Comparison of ENCODE assay signal across 19 cellular contexts in the genomic region with DNA sequence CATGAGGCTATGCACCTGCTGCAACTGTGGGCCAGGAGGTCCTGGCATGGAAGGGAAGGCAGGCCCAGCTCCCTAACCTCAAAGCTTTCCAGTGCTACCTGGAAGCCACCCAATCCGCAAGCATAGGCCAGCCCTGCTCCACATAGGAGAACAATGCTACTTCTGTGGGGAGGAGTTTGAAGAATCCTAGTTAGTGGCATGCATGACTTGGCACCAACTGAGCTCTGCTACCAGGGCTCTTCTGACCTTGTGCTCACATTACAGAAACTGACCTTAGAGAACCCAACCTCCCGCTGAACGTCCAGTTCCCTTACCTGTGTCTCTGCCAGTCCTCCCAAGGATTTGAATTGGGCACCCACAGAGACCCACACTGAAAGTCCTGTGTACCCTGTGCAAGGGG.
"Had no signal": no experiment of that assay in that cellular context is flagged by ENCODE, and none has a peak within 500 bp of the region (broad histone marks: within the 10 kb centered on the region; RNA-seq: fewer than 3 reads in every experiment).

No MANE protein-coding gene starts in this region.

- H3K9me3 ChIP-seq: sigmoid colon had no signal

- H3K9me3 Mint-ChIP-seq: activated CD4-positive, alpha-beta memory T cell treated with anti-CD3 and anti-CD28 coated beads, Interleukin-2, amount 10 ng/mL, durations not matched to agents 7 days and 5 days; activated naive CD4-positive, alpha-beta T cell treated with anti-CD3 and anti-CD28 coated beads, Interleukin-2, amount 50 U/mL, for 24 hours; activated T-cell treated with anti-CD3 and anti-CD28 coated beads, Interleukin-2, amount 50 U/mL, for 4 hours; nephron had no signal

- H3K4me3 Mint-ChIP-seq: activated CD4-positive, alpha-beta memory T cell treated with anti-CD3 and anti-CD28 coated beads, Interleukin-2, amount 10 ng/mL, durations not matched to agents 7 days and 5 days; activated naive CD4-positive, alpha-beta T cell treated with anti-CD3 and anti-CD28 coated beads, Interleukin-2, amount 50 U/mL, for 24 hours; activated T-cell treated with anti-CD3 and anti-CD28 coated beads, Interleukin-2, amount 50 U/mL, for 4 hours; nephron had no signal

- DNase-seq: activated CD4-positive, alpha-beta memory T cell treated with anti-CD3 and anti-CD28 coated beads, Interleukin-2, amount 10 ng/mL, durations not matched to agents 7 days and 5 days; activated CD4-positive, alpha-beta T cell treated with anti-CD3 and anti-CD28 coated beads for 4 hours; activated effector memory CD4-positive, alpha-beta T cell treated with anti-CD3 and anti-CD28 coated beads, Interleukin-2, amount 50 U/mL, for 16 hours; activated T-cell treated with anti-CD3 and anti-CD28 coated beads, Interleukin-2, amount 50 U/mL, for 4 hours; brain microvascular endothelial cell; effector CD8-positive, alpha-beta T cell; foreskin keratinocyte; left colon; mesenchymal stem cell; occipital lobe; sigmoid colon; stimulated activated CD4-positive, alpha-beta T cell treated with anti-CD3 and anti-CD28 coated beads, Interleukin-1b, Interleukin-23, amount 100 ng/mL, for 48 hours; T-helper 1 cell; WERI-Rb-1 had no signal

- H3K4me1 Mint-ChIP-seq: activated naive CD4-positive, alpha-beta T cell treated with anti-CD3 and anti-CD28 coated beads, Interleukin-2, amount 50 U/mL, for 24 hours had no signal

- H3K4me1 ChIP-seq: foreskin keratinocyte, sigmoid colon had no signal

- H3K36me3 ChIP-seq: WERI-Rb-1 had no signal

- ATAC-seq: activated T-cell treated with anti-CD3 and anti-CD28 coated beads, Interleukin-2, amount 50 U/mL, for 4 hours; foreskin keratinocyte; left colon had no signal

- FAIRE-seq: endothelial cell of umbilical vein, urothelium cell line had no signal

- H3K4me3 ChIP-seq: sigmoid colon, SK-N-MC had no signal

- H3K27me3 ChIP-seq: brain microvascular endothelial cell, foreskin keratinocyte, sigmoid colon had no signal

- H3K27me3 Mint-ChIP-seq: activated CD4-positive, alpha-beta memory T cell treated with anti-CD3 and anti-CD28 coated beads, Interleukin-2, amount 10 ng/mL, durations not matched to agents 7 days and 5 days had no signal

- H3K27ac Mint-ChIP-seq: activated CD4-positive, alpha-beta memory T cell treated with anti-CD3 and anti-CD28 coated beads, Interleukin-2, amount 10 ng/mL, durations not matched to agents 7 days and 5 days; activated naive CD4-positive, alpha-beta T cell treated with anti-CD3 and anti-CD28 coated beads, Interleukin-2, amount 50 U/mL, for 24 hours had no signal

- H3K27ac ChIP-seq: brain microvascular endothelial cell, foreskin keratinocyte, sigmoid colon, SK-N-MC, WERI-Rb-1 had no signal
